1 cellular context compared by ENCODE assay signal in the genomic region with DNA sequence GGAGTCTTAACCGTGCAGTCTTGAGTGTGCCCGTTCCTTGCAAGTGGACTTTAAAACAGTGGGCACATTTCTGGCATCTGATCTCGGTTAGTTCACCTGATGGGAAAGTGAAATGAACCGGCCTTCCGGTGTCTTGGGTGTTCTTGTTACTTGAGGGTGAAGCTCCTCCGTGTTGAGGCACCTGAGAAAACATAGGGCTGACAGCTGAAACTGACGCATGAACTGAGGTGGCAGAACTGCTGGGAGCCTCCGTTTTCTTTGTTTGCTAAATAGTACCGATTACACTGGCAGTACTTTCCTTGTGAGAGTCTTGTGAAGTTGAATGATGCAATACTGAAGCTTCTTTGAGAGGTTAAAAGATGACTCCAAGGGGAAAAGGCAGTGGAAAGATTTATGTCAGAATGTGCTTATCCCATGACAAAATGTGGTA.
TF ChIP-seq lines count a peak whose summit lies in the region.

No MANE protein-coding gene starts in this region.

TF ChIP-seq in K562, 482 proteins besides CTCF, POLR2A, EP300 and RAD21 (continued from another document and continues in another):
- TF ChIP-seq, protein P1, sequence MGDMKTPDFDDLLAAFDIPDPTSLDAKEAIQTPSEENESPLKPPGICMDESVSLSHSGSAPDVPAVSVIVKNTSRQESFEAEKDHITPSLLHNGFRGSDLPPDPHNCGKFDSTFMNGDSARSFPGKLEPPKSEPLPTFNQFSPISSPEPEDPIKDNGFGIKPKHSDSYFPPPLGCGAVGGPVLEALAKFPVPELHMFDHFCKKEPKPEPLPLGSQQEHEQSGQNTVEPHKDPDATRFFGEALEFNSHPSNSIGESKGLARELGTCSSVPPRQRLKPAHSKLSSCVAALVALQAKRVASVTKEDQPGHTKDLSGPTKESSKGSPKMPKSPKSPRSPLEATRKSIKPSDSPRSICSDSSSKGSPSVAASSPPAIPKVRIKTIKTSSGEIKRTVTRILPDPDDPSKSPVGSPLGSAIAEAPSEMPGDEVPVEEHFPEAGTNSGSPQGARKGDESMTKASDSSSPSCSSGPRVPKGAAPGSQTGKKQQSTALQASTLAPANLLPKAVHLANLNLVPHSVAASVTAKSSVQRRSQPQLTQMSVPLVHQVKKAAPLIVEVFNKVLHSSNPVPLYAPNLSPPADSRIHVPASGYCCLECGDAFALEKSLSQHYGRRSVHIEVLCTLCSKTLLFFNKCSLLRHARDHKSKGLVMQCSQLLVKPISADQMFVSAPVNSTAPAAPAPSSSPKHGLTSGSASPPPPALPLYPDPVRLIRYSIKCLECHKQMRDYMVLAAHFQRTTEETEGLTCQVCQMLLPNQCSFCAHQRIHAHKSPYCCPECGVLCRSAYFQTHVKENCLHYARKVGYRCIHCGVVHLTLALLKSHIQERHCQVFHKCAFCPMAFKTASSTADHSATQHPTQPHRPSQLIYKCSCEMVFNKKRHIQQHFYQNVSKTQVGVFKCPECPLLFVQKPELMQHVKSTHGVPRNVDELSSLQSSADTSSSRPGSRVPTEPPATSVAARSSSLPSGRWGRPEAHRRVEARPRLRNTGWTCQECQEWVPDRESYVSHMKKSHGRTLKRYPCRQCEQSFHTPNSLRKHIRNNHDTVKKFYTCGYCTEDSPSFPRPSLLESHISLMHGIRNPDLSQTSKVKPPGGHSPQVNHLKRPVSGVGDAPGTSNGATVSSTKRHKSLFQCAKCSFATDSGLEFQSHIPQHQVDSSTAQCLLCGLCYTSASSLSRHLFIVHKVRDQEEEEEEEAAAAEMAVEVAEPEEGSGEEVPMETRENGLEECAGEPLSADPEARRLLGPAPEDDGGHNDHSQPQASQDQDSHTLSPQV (IDR thresholded peaks at IDR 0.05): peak; percentile 32; the same call in 1 of the 2 replicates
- TF ChIP-seq COPS2 (conservative IDR thresholded peaks at IDR 0.05) (no peak), RFX7 (CRISPR knock-in tag; IDR thresholded peaks at IDR 0.05) (no peak), CXXC5 (CRISPR knock-in tag; IDR thresholded peaks at IDR 0.05) (peak; percentile 48; the same call in 1 of the 2 replicates), LEF1 (IDR thresholded peaks at IDR 0.05) (peak; percentile 30; the same call in 1 of the 2 replicates), CREM (IDR thresholded peaks at IDR 0.05; ENCODE audit: low read depth) (no peak), CEBPG (CRISPR knock-in tag; IDR thresholded peaks at IDR 0.05) (peak; percentile 81), CEBPG (tag; conservative IDR thresholded peaks at IDR 0.05 in 1 of 2, IDR thresholded peaks at IDR 0.05 in 1 of 2) (peak; percentile 97 to 99), MAZ (CRISPR knock-in tag; conservative IDR thresholded peaks at IDR 0.05 in 1 of 2, IDR thresholded peaks at IDR 0.05 in 1 of 2) (0 out of 4 replicates have a peak, but pooled peaks of 1 of the 2 experiments have one; percentile 34), JUN (IDR thresholded peaks at IDR 0.05; ENCODE audit: borderline replicate concordance, low read depth, low read length) (peak; percentile 33; the same call in 1 of the 2 replicates), JUN (CRISPR knock-in tag; IDR thresholded peaks at IDR 0.05; ENCODE audit: borderline replicate concordance) (no peak), HDAC2 (IDR thresholded peaks at IDR 0.05) (no peak), SMAD3 (CRISPR knock-in tag; conservative IDR thresholded peaks at IDR 0.05) (0 out of 2 replicates have a peak, but pooled peaks have one; percentile 25), RB1 (IDR thresholded peaks at IDR 0.05; ENCODE audit: low read depth) (no peak), ZNF780A (CRISPR knock-in tag; IDR thresholded peaks at IDR 0.05) (no peak), BRD4 (IDR thresholded peaks at IDR 0.05) (no peak), ILF3 (IDR thresholded peaks at IDR 0.05; ENCODE audit: borderline replicate concordance) (no peak), ZNF668 (CRISPR knock-in tag; IDR thresholded peaks at IDR 0.05) (no peak), SIN3B (IDR thresholded peaks at IDR 0.05; ENCODE audit: low read depth) (no peak), MTF1 (CRISPR knock-in tag; IDR thresholded peaks at IDR 0.05; ENCODE audit: borderline replicate concordance) (no peak), ESRRA (IDR thresholded peaks at IDR 0.05; ENCODE audit: borderline replicate concordance, low read depth) (no peak), EHMT2 (IDR thresholded peaks at IDR 0.05) (peak; percentile 23; the same call in 1 of the 2 replicates), ZNF551 (CRISPR knock-in tag; IDR thresholded peaks at IDR 0.05) (no peak), TCFL5 (CRISPR knock-in tag; conservative IDR thresholded peaks at IDR 0.05) (0 out of 2 replicates have a peak, but pooled peaks have one; percentile 24), OTX1 (CRISPR knock-in tag; IDR thresholded peaks at IDR 0.05) (no peak), SMAD4 (CRISPR knock-in tag; conservative IDR thresholded peaks at IDR 0.05) (peak; percentile 61), ZNF583 (CRISPR knock-in tag; IDR thresholded peaks at IDR 0.05) (0 out of 2 replicates have a peak, but pooled peaks have one; percentile 27), ATF7 (IDR thresholded peaks at IDR 0.05) (peak; percentile 89), ZSCAN32 (CRISPR knock-in tag; IDR thresholded peaks at IDR 0.05) (peak; percentile 96), PURB (CRISPR knock-in tag; IDR thresholded peaks at IDR 0.05; ENCODE audit: low read depth) (no peak), SOX6 (IDR thresholded peaks at IDR 0.05) (0 out of 2 replicates have a peak, but pooled peaks have one; percentile 12), PTRF (tag; IDR thresholded peaks at IDR 0.05) (no peak), HNRNPK (IDR thresholded peaks at IDR 0.05; ENCODE audit: low read depth, low read length, poor library complexity, severe bottlenecking) (no peak), KLF1 (tag; IDR thresholded peaks at IDR 0.05) (no peak), CREBBP (IDR thresholded peaks at IDR 0.05; ENCODE audit: low read depth, low read length) (no peak), CEBPB (tag; IDR thresholded peaks at IDR 0.05) (peak; percentile 87), MIER1 (IDR thresholded peaks at IDR 0.05; ENCODE audit: low read depth) (no peak), PTTG1 (tag; IDR thresholded peaks at IDR 0.05; ENCODE audit: low read depth) (0 out of 2 replicates have a peak, but pooled peaks have one; percentile 13)
- TF ChIP-seq, protein P2, sequence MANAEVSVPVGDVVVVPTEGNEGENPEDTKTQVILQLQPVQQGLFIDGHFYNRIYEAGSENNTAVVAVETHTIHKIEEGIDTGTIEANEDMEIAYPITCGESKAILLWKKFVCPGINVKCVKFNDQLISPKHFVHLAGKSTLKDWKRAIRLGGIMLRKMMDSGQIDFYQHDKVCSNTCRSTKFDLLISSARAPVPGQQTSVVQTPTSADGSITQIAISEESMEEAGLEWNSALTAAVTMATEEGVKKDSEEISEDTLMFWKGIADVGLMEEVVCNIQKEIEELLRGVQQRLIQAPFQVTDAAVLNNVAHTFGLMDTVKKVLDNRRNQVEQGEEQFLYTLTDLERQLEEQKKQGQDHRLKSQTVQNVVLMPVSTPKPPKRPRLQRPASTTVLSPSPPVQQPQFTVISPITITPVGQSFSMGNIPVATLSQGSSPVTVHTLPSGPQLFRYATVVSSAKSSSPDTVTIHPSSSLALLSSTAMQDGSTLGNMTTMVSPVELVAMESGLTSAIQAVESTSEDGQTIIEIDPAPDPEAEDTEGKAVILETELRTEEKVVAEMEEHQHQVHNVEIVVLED (CRISPR knock-in tag; IDR thresholded peaks at IDR 0.05): peak; percentile 37; the same call in 1 of the 2 replicates
- TF ChIP-seq, protein P3, sequence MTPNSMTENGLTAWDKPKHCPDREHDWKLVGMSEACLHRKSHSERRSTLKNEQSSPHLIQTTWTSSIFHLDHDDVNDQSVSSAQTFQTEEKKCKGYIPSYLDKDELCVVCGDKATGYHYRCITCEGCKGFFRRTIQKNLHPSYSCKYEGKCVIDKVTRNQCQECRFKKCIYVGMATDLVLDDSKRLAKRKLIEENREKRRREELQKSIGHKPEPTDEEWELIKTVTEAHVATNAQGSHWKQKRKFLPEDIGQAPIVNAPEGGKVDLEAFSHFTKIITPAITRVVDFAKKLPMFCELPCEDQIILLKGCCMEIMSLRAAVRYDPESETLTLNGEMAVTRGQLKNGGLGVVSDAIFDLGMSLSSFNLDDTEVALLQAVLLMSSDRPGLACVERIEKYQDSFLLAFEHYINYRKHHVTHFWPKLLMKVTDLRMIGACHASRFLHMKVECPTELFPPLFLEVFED (CRISPR knock-in tag; conservative IDR thresholded peaks at IDR 0.05): 0 out of 2 replicates have a peak, but pooled peaks have one; percentile 10
- TF ChIP-seq, protein P4, sequence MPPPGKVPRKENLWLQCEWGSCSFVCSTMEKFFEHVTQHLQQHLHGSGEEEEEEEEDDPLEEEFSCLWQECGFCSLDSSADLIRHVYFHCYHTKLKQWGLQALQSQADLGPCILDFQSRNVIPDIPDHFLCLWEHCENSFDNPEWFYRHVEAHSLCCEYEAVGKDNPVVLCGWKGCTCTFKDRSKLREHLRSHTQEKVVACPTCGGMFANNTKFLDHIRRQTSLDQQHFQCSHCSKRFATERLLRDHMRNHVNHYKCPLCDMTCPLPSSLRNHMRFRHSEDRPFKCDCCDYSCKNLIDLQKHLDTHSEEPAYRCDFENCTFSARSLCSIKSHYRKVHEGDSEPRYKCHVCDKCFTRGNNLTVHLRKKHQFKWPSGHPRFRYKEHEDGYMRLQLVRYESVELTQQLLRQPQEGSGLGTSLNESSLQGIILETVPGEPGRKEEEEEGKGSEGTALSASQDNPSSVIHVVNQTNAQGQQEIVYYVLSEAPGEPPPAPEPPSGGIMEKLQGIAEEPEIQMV (tag; conservative IDR thresholded peaks at IDR 0.05; ENCODE audit: low read depth): no peak
- TF ChIP-seq, protein P5, sequence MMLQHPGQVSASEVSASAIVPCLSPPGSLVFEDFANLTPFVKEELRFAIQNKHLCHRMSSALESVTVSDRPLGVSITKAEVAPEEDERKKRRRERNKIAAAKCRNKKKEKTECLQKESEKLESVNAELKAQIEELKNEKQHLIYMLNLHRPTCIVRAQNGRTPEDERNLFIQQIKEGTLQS (IDR thresholded peaks at IDR 0.05): peak; percentile 97
- TF ChIP-seq, protein P5 (CRISPR knock-in tag; conservative IDR thresholded peaks at IDR 0.05): no peak
- TF ChIP-seq, protein P6, sequence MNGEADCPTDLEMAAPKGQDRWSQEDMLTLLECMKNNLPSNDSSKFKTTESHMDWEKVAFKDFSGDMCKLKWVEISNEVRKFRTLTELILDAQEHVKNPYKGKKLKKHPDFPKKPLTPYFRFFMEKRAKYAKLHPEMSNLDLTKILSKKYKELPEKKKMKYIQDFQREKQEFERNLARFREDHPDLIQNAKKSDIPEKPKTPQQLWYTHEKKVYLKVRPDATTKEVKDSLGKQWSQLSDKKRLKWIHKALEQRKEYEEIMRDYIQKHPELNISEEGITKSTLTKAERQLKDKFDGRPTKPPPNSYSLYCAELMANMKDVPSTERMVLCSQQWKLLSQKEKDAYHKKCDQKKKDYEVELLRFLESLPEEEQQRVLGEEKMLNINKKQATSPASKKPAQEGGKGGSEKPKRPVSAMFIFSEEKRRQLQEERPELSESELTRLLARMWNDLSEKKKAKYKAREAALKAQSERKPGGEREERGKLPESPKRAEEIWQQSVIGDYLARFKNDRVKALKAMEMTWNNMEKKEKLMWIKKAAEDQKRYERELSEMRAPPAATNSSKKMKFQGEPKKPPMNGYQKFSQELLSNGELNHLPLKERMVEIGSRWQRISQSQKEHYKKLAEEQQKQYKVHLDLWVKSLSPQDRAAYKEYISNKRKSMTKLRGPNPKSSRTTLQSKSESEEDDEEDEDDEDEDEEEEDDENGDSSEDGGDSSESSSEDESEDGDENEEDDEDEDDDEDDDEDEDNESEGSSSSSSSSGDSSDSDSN (IDR thresholded peaks at IDR 0.05; ENCODE audit: borderline replicate concordance in 1 of 2, low read depth in 2 of 2, low read length in 2 of 2): no peak
- TF ChIP-seq, protein P7, sequence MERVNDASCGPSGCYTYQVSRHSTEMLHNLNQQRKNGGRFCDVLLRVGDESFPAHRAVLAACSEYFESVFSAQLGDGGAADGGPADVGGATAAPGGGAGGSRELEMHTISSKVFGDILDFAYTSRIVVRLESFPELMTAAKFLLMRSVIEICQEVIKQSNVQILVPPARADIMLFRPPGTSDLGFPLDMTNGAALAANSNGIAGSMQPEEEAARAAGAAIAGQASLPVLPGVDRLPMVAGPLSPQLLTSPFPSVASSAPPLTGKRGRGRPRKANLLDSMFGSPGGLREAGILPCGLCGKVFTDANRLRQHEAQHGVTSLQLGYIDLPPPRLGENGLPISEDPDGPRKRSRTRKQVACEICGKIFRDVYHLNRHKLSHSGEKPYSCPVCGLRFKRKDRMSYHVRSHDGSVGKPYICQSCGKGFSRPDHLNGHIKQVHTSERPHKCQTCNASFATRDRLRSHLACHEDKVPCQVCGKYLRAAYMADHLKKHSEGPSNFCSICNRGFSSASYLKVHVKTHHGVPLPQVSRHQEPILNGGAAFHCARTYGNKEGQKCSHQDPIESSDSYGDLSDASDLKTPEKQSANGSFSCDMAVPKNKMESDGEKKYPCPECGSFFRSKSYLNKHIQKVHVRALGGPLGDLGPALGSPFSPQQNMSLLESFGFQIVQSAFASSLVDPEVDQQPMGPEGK (CRISPR knock-in tag; IDR thresholded peaks at IDR 0.05; ENCODE audit: borderline replicate concordance): no peak
- TF ChIP-seq, protein P8, sequence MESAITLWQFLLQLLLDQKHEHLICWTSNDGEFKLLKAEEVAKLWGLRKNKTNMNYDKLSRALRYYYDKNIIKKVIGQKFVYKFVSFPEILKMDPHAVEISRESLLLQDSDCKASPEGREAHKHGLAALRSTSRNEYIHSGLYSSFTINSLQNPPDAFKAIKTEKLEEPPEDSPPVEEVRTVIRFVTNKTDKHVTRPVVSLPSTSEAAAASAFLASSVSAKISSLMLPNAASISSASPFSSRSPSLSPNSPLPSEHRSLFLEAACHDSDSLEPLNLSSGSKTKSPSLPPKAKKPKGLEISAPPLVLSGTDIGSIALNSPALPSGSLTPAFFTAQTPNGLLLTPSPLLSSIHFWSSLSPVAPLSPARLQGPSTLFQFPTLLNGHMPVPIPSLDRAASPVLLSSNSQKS (CRISPR knock-in tag; IDR thresholded peaks at IDR 0.05): 0 out of 2 replicates have a peak, but pooled peaks have one; percentile 37
- TF ChIP-seq, protein P9, sequence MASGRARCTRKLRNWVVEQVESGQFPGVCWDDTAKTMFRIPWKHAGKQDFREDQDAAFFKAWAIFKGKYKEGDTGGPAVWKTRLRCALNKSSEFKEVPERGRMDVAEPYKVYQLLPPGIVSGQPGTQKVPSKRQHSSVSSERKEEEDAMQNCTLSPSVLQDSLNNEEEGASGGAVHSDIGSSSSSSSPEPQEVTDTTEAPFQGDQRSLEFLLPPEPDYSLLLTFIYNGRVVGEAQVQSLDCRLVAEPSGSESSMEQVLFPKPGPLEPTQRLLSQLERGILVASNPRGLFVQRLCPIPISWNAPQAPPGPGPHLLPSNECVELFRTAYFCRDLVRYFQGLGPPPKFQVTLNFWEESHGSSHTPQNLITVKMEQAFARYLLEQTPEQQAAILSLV (tag; IDR thresholded peaks at IDR 0.05): peak; percentile 85
- TF ChIP-seq, protein P10, sequence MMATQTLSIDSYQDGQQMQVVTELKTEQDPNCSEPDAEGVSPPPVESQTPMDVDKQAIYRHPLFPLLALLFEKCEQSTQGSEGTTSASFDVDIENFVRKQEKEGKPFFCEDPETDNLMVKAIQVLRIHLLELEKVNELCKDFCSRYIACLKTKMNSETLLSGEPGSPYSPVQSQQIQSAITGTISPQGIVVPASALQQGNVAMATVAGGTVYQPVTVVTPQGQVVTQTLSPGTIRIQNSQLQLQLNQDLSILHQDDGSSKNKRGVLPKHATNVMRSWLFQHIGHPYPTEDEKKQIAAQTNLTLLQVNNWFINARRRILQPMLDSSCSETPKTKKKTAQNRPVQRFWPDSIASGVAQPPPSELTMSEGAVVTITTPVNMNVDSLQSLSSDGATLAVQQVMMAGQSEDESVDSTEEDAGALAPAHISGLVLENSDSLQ (IDR thresholded peaks at IDR 0.05): peak; percentile 53; the same call in 1 of the 2 replicates
